Comparison of ENCODE assay signal across 15 cellular contexts in genomic region chr19:46080561-46080960, GRCh38. TPM values are rescaled to one million over a fixed set of nuclear protein-coding genes. Genes with fewer than 3 reads are reported as not detected.
DNase-seq lines count a peak whose midpoint lies in the region; ATAC-seq and TF ChIP-seq lines count a peak whose summit lies in the region.
"Had no signal": no experiment of that assay in that cellular context is flagged by ENCODE, and none has a peak within 500 bp of the region (broad histone marks: within the 10 kb centered on the region; RNA-seq: fewer than 3 reads in every experiment).

No MANE protein-coding gene starts in this region.

- peaks cover 4% of the 10 kb centered on the region for H3K9me3 Mint-ChIP-seq in activated T-helper 17 cell treated with anti-CD3 and anti-CD28 coated beads, Interleukin-2, amount 50 U/mL, for 72 hours

- H3K4me1 ChIP-seq in body of pancreas (peaks cover 11% of the 10 kb centered on the region), left lung (peaks cover 0 to 8% of the 10 kb centered on the region in 2 donors)

- H3K27ac ChIP-seq in body of pancreas (no peak overlapping the region), left lung (no peak overlapping the region)
- H3K27ac ChIP-seq: foreskin keratinocyte, KMS-11 had no signal

- peaks cover 73% of the 10 kb centered on the region for H3K27me3 Mint-ChIP-seq in activated T-helper 17 cell treated with anti-CD3 and anti-CD28 coated beads, Interleukin-2, amount 50 U/mL, for 72 hours

- no peak overlapping the region for H3K4me3 Mint-ChIP-seq in activated T-helper 17 cell treated with anti-CD3 and anti-CD28 coated beads, Interleukin-2, amount 50 U/mL, for 72 hours
- H3K4me3 Mint-ChIP-seq: T-helper 17 cell had no signal

- DNase-seq in AG20443 (ENCODE audit: low spot score) (peak; percentile 72), LHCN-M2 (ENCODE audit: low read depth) (peak; percentile 78), body of pancreas (peak in 3 of 4 donors; percentile 9 to 21 (median 18)), left lung (peak in 1 of 2 donors; percentile 70), NCI-H2227 (lab: John Stamatoyannopoulos, UW; ENCODE audit: unreplicated experiment) (no peak)
- DNase-seq in stimulated activated CD4-positive, alpha-beta T cell treated with anti-CD3 and anti-CD28 coated beads, Interleukin-2, amount 100 ng/mL, for 24 hours = no peak
- DNase-seq: foreskin keratinocyte, T-helper 17 cell had no signal

- H3K36me3 ChIP-seq in body of pancreas (replicated peaks in 1 of 2; ENCODE audit: insufficient read depth in 1 of 2, low read depth in 2 of 2) = no peaks in the 10 kb centered on the region
- H3K36me3 ChIP-seq in left lung = no peaks in the 10 kb centered on the region

- H3K27me3 ChIP-seq in body of pancreas = peaks cover 0 to 9% of the 10 kb centered on the region in 2 donors
- H3K27me3 ChIP-seq in left lung = peaks cover 30 to 82% of the 10 kb centered on the region in 2 donors

- no peak overlapping the region for H3K4me3 ChIP-seq in body of pancreas
- H3K4me3 ChIP-seq in left lung = no peak overlapping the region
- H3K4me3 ChIP-seq: lung had no signal

- no peaks in the 10 kb centered on the region for H3K9me3 ChIP-seq in body of pancreas
- peaks cover 0 to 3% of the 10 kb centered on the region in 2 donors for H3K9me3 ChIP-seq in left lung

- TF ChIP-seq CTCF in body of pancreas (IDR thresholded peaks at IDR 0.05) = no peak
- TF ChIP-seq CTCF in left lung (IDR thresholded peaks at IDR 0.05) = no peak

- no peak for TF ChIP-seq POLR2A in body of pancreas (IDR thresholded peaks at IDR 0.05)

- H3K4me1 Mint-ChIP-seq in activated T-helper 17 cell treated with anti-CD3 and anti-CD28 coated beads, Interleukin-2, amount 50 U/mL, for 72 hours = peaks cover 6% of the 10 kb centered on the region

- intact Hi-C loops in body of pancreas (cut with DNase I) = loop anchor here (10.0 kb wide), 1 partner anchor 184 kb away; no protein-coding TSS in a partner anchor
- intact Hi-C loops in left lung (cut with DNase I) = loop anchor here in 1 of 2 donors (10.0 kb wide), 1 partner anchor 104 kb away; no protein-coding TSS in a partner anchor

- 33 to 44% methylated on average over 1 to 3 of the region's 3 CpGs for WGBS in body of pancreas, 2 donors

- H3K27ac Mint-ChIP-seq in activated T-helper 17 cell treated with anti-CD3 and anti-CD28 coated beads, Interleukin-2, amount 50 U/mL, for 72 hours = no peak overlapping the region
- H3K27ac Mint-ChIP-seq: T-helper 17 cell had no signal

- ATAC-seq in body of pancreas (no peak), left lung (peak; percentile 51), GM21367 (IDR thresholded peaks at IDR 0.05; ENCODE audit: unreplicated experiment) (no peak)
- ATAC-seq in activated T-helper 17 cell treated with anti-CD3 and anti-CD28 coated beads, Interleukin-2, amount 50 U/mL, for 72 hours (replicated peaks) = no peak
- ATAC-seq: foreskin keratinocyte, T-helper 17 cell had no signal

- no peaks in the 10 kb centered on the region for H3K36me3 Mint-ChIP-seq in activated T-helper 17 cell treated with anti-CD3 and anti-CD28 coated beads, Interleukin-2, amount 50 U/mL, for 72 hours (ENCODE audit: low read depth)

RNA-seq across cellular contexts. Expression of gene IGFL4, which starts 39.8 kb away (rescaled TPM):
- total RNA-seq in LHCN-M2 (2014; rRNA removed) (not detected in 2 replicates), body of pancreas (not detected), left lung (not detected)
- not detected for polyA plus RNA-seq in LHCN-M2 (2012)
- not detected for total RNA-seq in activated T-helper 17 cell treated with anti-CD3 and anti-CD28 coated beads, Interleukin-2, amount 50 U/mL, for 72 hours
- total RNA-seq: cardiac septum, foreskin keratinocyte, lung, T-helper 17 cell had no signal
- polyA plus RNA-seq: foreskin keratinocyte, lung had no signal

RNA-seq across cellular contexts. Expression of gene IGFL3, which starts 43.9 kb away (rescaled TPM):
- total RNA-seq in LHCN-M2 (2014; rRNA removed) (0.40 TPM in 1 of 2 replicates, not detected in the other), body of pancreas (not detected), left lung (not detected)
- not detected for polyA plus RNA-seq in LHCN-M2 (2012)
- not detected for total RNA-seq in activated T-helper 17 cell treated with anti-CD3 and anti-CD28 coated beads, Interleukin-2, amount 50 U/mL, for 72 hours
- total RNA-seq: cardiac septum, lung, NCI-H460, pulmonary artery endothelial cell, T-helper 17 cell had no signal
- polyA plus RNA-seq: lung had no signal

RNA-seq across cellular contexts. Expression of gene PGLYRP1, which starts 57.7 kb away (rescaled TPM):
- not detected in 2 replicates for total RNA-seq in LHCN-M2 (2014; rRNA removed)
- not detected for polyA plus RNA-seq in LHCN-M2 (2012)
- total RNA-seq in body of pancreas = not detected
- 1 to 10 TPM in 1 of 2 donors, under 1 TPM in 1; 0.38 to 6.3 TPM for total RNA-seq in left lung
- total RNA-seq in activated T-helper 17 cell treated with anti-CD3 and anti-CD28 coated beads, Interleukin-2, amount 50 U/mL, for 72 hours = not detected
- total RNA-seq: foreskin keratinocyte, NCI-H460, pulmonary artery endothelial cell, T-helper 17 cell had no signal
- polyA plus RNA-seq: foreskin keratinocyte had no signal

Comparison
In these comparisons a context has a peak if more than half of its experiments do, and no peak if none do; other contexts are left out.
1. DNase-seq: peak in AG20443 (single experiment), LHCN-M2 (single experiment) and body of pancreas (3 of 4); none in stimulated activated CD4-positive, alpha-beta T cell treated with anti-CD3 and anti-CD28 coated beads, Interleukin-2, amount 100 ng/mL, for 24 hours (0 of 2) and NCI-H2227 (single experiment).